In genomic region chr20:11159728-11160127, GRCh38 we compare ENCODE assay signal across 10 cellular contexts.
DNase-seq lines count a peak whose midpoint lies in the region; ATAC-seq and TF ChIP-seq lines count a peak whose summit lies in the region.
"Had no signal": no experiment of that assay in that cellular context is flagged by ENCODE, and none has a peak within 500 bp of the region (broad histone marks: within the 10 kb centered on the region; RNA-seq: fewer than 3 reads in every experiment).

No MANE protein-coding gene starts in this region.

- no peaks in the 10 kb centered on the region for H3K27me3 ChIP-seq in SJSA1 (replicated peaks)

- peak overlapping the region; percentile 37 for H3K27ac ChIP-seq in SJSA1
- H3K27ac ChIP-seq: HL-60 had no signal

- CTCF ChIA-PET in AG04449 (lab: Yijun Ruan, JAX): interaction anchor here (0.6 kb wide), 1 partner anchor 604 kb away, joined by 4 read pairs; no protein-coding TSS in a partner anchor

- peaks cover 11% of the 10 kb centered on the region for H3K4me1 ChIP-seq in SJSA1 (replicated peaks)

- no peak overlapping the region for H3K4me3 ChIP-seq in AG04449 (ENCODE audit: low read depth, low read length)
- H3K4me3 ChIP-seq in SJSA1: no peak overlapping the region
- no peak overlapping the region for H3K4me3 ChIP-seq in fibroblast of the aortic adventitia (ENCODE audit: low read depth, low read length)

- H3K36me3 ChIP-seq in SJSA1: no peaks in the 10 kb centered on the region

- ATAC-seq in HG02623 (IDR thresholded peaks at IDR 0.05; ENCODE audit: unreplicated experiment): no peak

- TF ChIP-seq CTCF in AG04449 (IDR thresholded peaks at IDR 0.05; ENCODE audit: insufficient read depth, low read length, missing control alignments) (no peak), fibroblast of the aortic adventitia (IDR thresholded peaks at IDR 0.05; ENCODE audit: insufficient read depth, low read length) (no peak)

- H3K9me3 ChIP-seq in SJSA1 (replicated peaks): no peaks in the 10 kb centered on the region

- DNase-seq in AG04449 (ENCODE audit: low read depth, low spot score): peak; percentile 78
- peak; percentile 64 to 71 for DNase-seq in SJSA1 (ENCODE audit: low read depth in 1 of 2, low spot score in 2 of 2)
- peak; percentile 58 for DNase-seq in fibroblast of the aortic adventitia (ENCODE audit: low read depth)
- peak; percentile 35 for DNase-seq in mucosa of gallbladder (ENCODE audit: low spot score)
- DNase-seq in NCI-H1092 (lab: John Stamatoyannopoulos, UW): no peak
- DNase-seq in T-helper 9 cell: no peak
- DNase-seq in NCI-H69 (lab: John Stamatoyannopoulos, UW): no peak
- DNase-seq: NCI-H2029 treated with DMSO at 0.1 percent for 48 hours had no signal

- POLR2A ChIA-PET in AG04449 (lab: Yijun Ruan, JAX): no interaction called here

Comparison
In these comparisons a context has a peak if more than half of its experiments do, and no peak if none do; other contexts are left out.
1. DNase-seq: peak in AG04449 (single experiment), SJSA1 (2 of 2), fibroblast of the aortic adventitia (single experiment) and mucosa of gallbladder (single experiment); none in NCI-H1092 (single experiment), T-helper 9 cell (single experiment) and NCI-H69 (single experiment).